Comparison of ENCODE assay signal across 8 cellular contexts in the genomic region with DNA sequence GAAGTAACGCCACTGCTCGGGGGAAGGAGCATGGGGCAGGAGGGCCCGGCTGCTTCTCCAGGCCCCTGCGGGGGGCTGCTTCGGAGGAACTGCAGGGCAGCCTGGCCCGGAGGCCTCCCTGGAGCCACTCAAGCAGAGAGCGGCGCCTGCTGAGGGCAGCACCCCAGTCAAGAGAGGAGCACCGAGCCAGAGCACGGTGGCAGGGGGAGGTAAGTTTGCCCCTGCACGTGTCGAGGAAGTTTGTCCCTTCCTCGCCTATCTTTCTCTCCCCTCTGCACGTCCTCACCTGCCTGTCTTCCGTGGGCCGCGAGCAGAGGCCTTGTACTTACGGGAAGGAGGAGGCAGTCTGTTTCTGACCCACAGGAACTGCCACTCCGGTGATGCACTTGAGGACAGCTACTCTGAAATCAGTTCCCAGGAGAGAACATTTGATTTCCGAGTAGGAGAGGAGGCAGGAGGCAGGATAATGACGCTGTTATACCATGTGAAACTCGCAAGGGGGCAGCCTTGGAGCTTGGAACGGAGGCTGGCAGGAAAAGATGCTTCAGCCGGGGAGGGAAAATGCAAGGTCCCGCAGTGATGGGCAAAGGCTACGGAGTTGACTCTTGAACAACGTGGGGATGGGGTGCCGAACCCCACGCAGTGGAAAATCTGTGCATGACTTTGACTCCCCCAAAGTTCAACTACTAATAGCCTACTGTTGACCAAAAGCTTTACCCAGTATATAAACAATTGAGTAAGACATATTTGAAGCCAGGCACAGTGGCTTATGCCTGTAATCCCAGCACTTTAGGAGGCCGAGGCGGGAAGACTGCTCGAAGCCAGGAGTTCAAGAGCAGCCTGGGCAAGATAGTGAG. TPM values are rescaled to one million over a fixed set of nuclear protein-coding genes. Genes with fewer than 3 reads are reported as not detected.
DNase-seq lines count a peak whose midpoint lies in the region; ATAC-seq and TF ChIP-seq lines count a peak whose summit lies in the region.

No MANE protein-coding gene starts in this region.

- TF ChIP-seq CTCF in GM12864 (IDR thresholded peaks at IDR 0.05; ENCODE audit: low read depth, low read length, missing control alignments) (peak; percentile 81), heart right ventricle (IDR thresholded peaks at IDR 0.05) (peak; percentile 66 to 84 (median 78)), psoas muscle (IDR thresholded peaks at IDR 0.05) (peak; percentile 55)

- H3K4me3 ChIP-seq in GM12864 (ENCODE audit: low read depth, low read length) (no peak overlapping the region), heart right ventricle (no peak overlapping the region), psoas muscle (no peak overlapping the region)

- ATAC-seq in heart right ventricle (peak; percentile 44 to 83 (median 66)), psoas muscle (peak in 2 of 4 donors; percentile 34 to 63), HG03039 (IDR thresholded peaks at IDR 0.05; ENCODE audit: unreplicated experiment) (no peak)

- H3K36me3 ChIP-seq in heart right ventricle (no peaks in the 10 kb centered on the region), psoas muscle (ENCODE audit: insufficient read depth in 1 of 2, low read depth in 1 of 2) (no peaks in the 10 kb centered on the region)

- peaks cover 0 to 25% (median 0%) of the 10 kb centered on the region in 9 donors for H3K4me1 ChIP-seq in heart right ventricle
- H3K4me1 ChIP-seq in psoas muscle = no peaks in the 10 kb centered on the region

- intact Hi-C loops in heart right ventricle (cut with DNase I) (loop anchor here (1.0 to 10.0 kb wide), 11 partner anchors 115 to 144 kb away; partner anchors contain the start of gene KRTDAP (in 2 of the 10)), psoas muscle (cut with DNase I) (loop anchor here (2.0 to 10.0 kb wide), 3 partner anchors 112 to 142 kb away; partner anchors contain the start of gene KRTDAP (in 1 of the 2))

- H3K9me3 ChIP-seq in heart right ventricle (no peaks in the 10 kb centered on the region), psoas muscle (no peaks in the 10 kb centered on the region)

- H3K27ac ChIP-seq in adipose tissue (ENCODE audit: low read depth, low read length) (peak overlapping the region; percentile 6), heart right ventricle (peak overlapping the region in 1 of 10 donors; percentile 10), psoas muscle (no peak overlapping the region)

- DNase-seq in GM12864 (ENCODE audit: low read depth) (no peak), NCI-H1105 (lab: John Stamatoyannopoulos, UW) (peak; percentile 64), SW 1271 (lab: John Stamatoyannopoulos, UW) (peak; percentile 28 to 71), heart right ventricle (peak; percentile 50 to 73), psoas muscle (peak in 1 of 2 donors; percentile 46), cerebellar nuclear complex (lab: John Stamatoyannopoulos, UW) (no peak)

- whole genome bisulfite sequencing in adipose tissue, 3 donors = 30 to 35% (median 33%) methylated on average over 31 to 32 of the region's 32 CpGs
- WGBS in heart right ventricle, 2 donors = 30% methylated on average over 32 of the region's 32 CpGs
- 29 to 31% (median 29%) methylated on average over 30 to 32 of the region's 32 CpGs for WGBS in psoas muscle, 3 donors

- H3K27me3 ChIP-seq in heart right ventricle = peaks cover 0 to 26% (median 10%) of the 10 kb centered on the region in 7 donors
- peaks cover 0 to 53% (median 6%) of the 10 kb centered on the region in 3 donors for H3K27me3 ChIP-seq in psoas muscle (ENCODE audit: insufficient read depth in 3 of 3, low read length in 2 of 3)

RNA-seq across cellular contexts. Expression of gene FFAR1, which starts 5.0 kb away (rescaled TPM):
- 1 to 10 TPM in 1 of 3 donors, not detected in 2; 2.2 TPM for polyA plus RNA-seq in adipose tissue
- not detected for total RNA-seq in heart right ventricle
- polyA plus RNA-seq in heart right ventricle = not detected
- not detected for total RNA-seq in psoas muscle
- polyA plus RNA-seq in psoas muscle = not detected

RNA-seq across cellular contexts. Expression of gene FFAR3, which starts 5.6 kb away (rescaled TPM):
- polyA plus RNA-seq in adipose tissue (1 to 10 TPM in 2 of 3 donors, under 1 TPM in 1; 0.46 to 1.8 (median 1.8) TPM), heart right ventricle (under 1 TPM in 1 of 2 donors, not detected in 1; 0.09 TPM), psoas muscle (under 1 TPM in 1 of 3 donors, not detected in 2; 0.04 TPM)
- total RNA-seq in heart right ventricle (under 1 TPM in 2 of 10 donors, not detected in 8; 0.40 to 0.49 TPM), psoas muscle (under 1 TPM in 2 of 4 donors, not detected in 2; 0.17 to 0.22 TPM)

RNA-seq across cellular contexts. Expression of gene GPR42, which starts 18.2 kb away (rescaled TPM):
- polyA plus RNA-seq in adipose tissue (under 1 TPM in 2 of 3 donors, not detected in 1; 0.06 to 0.90 TPM), heart right ventricle (not detected), psoas muscle (not detected)
- total RNA-seq in heart right ventricle (not detected), psoas muscle (not detected)

RNA-seq across cellular contexts. Expression of gene CD22, which starts 23.7 kb away (rescaled TPM):
- polyA plus RNA-seq in adipose tissue (1 to 10 TPM in 1 of 3 donors, under 1 TPM in 2; 0.67 to 2.1 (median 0.88) TPM), heart right ventricle (under 1 TPM; 0.07 to 0.12 TPM), psoas muscle (under 1 TPM; 0.11 to 0.32 (median 0.14) TPM)
- total RNA-seq in heart right ventricle (1 to 10 TPM in 1 of 10 donors, under 1 TPM in 7, not detected in 2; 0.22 to 1.6 (median 0.49) TPM), psoas muscle (1 to 10 TPM in 2 of 4 donors, under 1 TPM in 2; 0.15 to 3.2 (median 1.2) TPM)

Comparison
In these comparisons a context has a peak if more than half of its experiments do, and no peak if none do; other contexts are left out.
1. DNase-seq: peak in NCI-H1105 (single experiment), SW 1271 (2 of 2) and heart right ventricle (2 of 2); none in GM12864 (single experiment) and cerebellar nuclear complex (0 of 2).
2. Peak in every context shown above with its lines, with median percentiles within 50 percentile points of each other: CTCF ChIP-seq.